In genomic region chr9:96177719-96178028, GRCh38 we compare ENCODE assay signal across 19 cellular contexts.
"Had no signal": no experiment of that assay in that cellular context is flagged by ENCODE, and none has a peak within 500 bp of the region (broad histone marks: within the 10 kb centered on the region; RNA-seq: fewer than 3 reads in every experiment).

No MANE protein-coding gene starts in this region.

- H3K27ac ChIP-seq: KMS-11, SJSA1, SK-N-MC had no signal

- H3K9me3 ChIP-seq: SJSA1 had no signal

- FAIRE-seq: HepG2, RCC 7860 had no signal

- H3K36me3 ChIP-seq: SJSA1 had no signal

- H3K9ac ChIP-seq: KMS-11 had no signal

- H3K27me3 ChIP-seq: SJSA1 had no signal

- DNase-seq: IMR-90, Kasumi-1, MM.1S, NCI-H1436, NCI-H187, NCI-H2029, NCI-H2081 treated with DMSO at 0.1 percent for 48 hours, NCI-H2171, NCI-H226, NCI-H446, NCI-H510A, NCI-H774, Right ventricle myocardium superior, RPMI8226 had no signal

- H3K4me2 ChIP-seq: KMS-11 had no signal

- H3K4me3 ChIP-seq: SJSA1, SK-N-MC had no signal
